Comparison of ENCODE assay signal across 1 cellular context in the genomic region with DNA sequence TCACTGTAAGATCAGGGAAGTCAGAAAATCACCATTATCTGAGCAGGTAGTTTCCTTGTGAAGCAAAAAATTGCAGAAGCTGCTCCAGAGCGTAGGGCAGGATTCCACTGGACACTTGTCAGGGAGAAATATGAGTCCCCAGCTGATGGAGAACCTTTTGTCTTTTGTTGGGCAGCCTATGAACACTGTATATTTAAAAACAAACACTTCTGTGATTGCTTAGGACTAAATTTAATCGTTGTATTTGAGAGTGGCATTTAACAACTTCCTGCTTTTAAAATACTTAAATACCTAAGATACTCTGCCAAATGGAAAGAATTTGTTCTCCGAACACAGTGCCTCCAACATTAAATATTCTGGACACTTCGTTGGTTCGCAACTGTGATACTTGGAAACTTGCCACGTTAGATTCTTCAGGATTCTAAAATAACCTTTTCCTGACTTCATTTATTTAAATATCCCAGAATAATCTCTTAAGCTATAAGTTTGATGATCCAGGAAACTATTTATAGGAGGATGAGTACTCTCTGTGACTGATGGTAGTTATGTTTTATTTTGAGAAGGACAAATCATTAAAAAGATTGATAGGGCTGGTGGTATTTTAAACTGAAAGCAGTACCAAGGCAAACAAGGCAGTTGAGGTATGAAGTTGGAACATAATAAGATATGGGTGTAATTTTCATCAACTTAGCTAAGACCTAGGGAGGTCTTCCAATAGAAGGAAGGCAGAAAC.
TF ChIP-seq lines count a peak whose summit lies in the region.

No MANE protein-coding gene starts in this region.

TF ChIP-seq in HEK293, 187 proteins besides CTCF, POLR2A, EP300 and RAD21 (continued from another document and continues in another):
- no peak for TF ChIP-seq KLF17 (tag by site-specific recombination; IDR thresholded peaks at IDR 0.05)
- no peak for TF ChIP-seq ZNF37A (tag by site-specific recombination; IDR thresholded peaks at IDR 0.05)
- TF ChIP-seq ZNF10 (tag by site-specific recombination; IDR thresholded peaks at IDR 0.05): no peak
- TF ChIP-seq ZBTB48 (tag by site-specific recombination; IDR thresholded peaks at IDR 0.05): no peak
- no peak for TF ChIP-seq ZNF24 (tag by site-specific recombination; IDR thresholded peaks at IDR 0.05)
- TF ChIP-seq ZFHX2 (tag by site-specific recombination; conservative IDR thresholded peaks at IDR 0.05): no peak
- TF ChIP-seq PRDM2 (tag by site-specific recombination; IDR thresholded peaks at IDR 0.05; ENCODE audit: borderline replicate concordance): no peak
- no peak for TF ChIP-seq ZNF544 (tag by site-specific recombination; IDR thresholded peaks at IDR 0.05)
- no peak for TF ChIP-seq ZNF670 (tag by site-specific recombination; IDR thresholded peaks at IDR 0.05; ENCODE audit: low read depth)
- no peak for TF ChIP-seq ZBTB7A (tag by site-specific recombination; IDR thresholded peaks at IDR 0.05; ENCODE audit: low read depth)
- TF ChIP-seq, protein P1, sequence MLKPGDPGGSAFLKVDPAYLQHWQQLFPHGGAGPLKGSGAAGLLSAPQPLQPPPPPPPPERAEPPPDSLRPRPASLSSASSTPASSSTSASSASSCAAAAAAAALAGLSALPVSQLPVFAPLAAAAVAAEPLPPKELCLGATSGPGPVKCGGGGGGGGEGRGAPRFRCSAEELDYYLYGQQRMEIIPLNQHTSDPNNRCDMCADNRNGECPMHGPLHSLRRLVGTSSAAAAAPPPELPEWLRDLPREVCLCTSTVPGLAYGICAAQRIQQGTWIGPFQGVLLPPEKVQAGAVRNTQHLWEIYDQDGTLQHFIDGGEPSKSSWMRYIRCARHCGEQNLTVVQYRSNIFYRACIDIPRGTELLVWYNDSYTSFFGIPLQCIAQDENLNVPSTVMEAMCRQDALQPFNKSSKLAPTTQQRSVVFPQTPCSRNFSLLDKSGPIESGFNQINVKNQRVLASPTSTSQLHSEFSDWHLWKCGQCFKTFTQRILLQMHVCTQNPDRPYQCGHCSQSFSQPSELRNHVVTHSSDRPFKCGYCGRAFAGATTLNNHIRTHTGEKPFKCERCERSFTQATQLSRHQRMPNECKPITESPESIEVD (tag by site-specific recombination; IDR thresholded peaks at IDR 0.05): no peak
- peak; percentile 97 for TF ChIP-seq ZNF335 (tag by site-specific recombination; conservative IDR thresholded peaks at IDR 0.05)
- TF ChIP-seq ZNF354C (tag by site-specific recombination; IDR thresholded peaks at IDR 0.05; ENCODE audit: borderline replicate concordance, low read depth): no peak
- no peak for TF ChIP-seq GLIS1 (tag by site-specific recombination; IDR thresholded peaks at IDR 0.05)
- TF ChIP-seq IKZF3 (tag by site-specific recombination; IDR thresholded peaks at IDR 0.05): no peak
- no peak for TF ChIP-seq TRIM28 (IDR thresholded peaks at IDR 0.05; ENCODE audit: borderline replicate concordance, low read length)
- no peak for TF ChIP-seq ZNF324 (tag by site-specific recombination; IDR thresholded peaks at IDR 0.05)
- TF ChIP-seq, protein P2, sequence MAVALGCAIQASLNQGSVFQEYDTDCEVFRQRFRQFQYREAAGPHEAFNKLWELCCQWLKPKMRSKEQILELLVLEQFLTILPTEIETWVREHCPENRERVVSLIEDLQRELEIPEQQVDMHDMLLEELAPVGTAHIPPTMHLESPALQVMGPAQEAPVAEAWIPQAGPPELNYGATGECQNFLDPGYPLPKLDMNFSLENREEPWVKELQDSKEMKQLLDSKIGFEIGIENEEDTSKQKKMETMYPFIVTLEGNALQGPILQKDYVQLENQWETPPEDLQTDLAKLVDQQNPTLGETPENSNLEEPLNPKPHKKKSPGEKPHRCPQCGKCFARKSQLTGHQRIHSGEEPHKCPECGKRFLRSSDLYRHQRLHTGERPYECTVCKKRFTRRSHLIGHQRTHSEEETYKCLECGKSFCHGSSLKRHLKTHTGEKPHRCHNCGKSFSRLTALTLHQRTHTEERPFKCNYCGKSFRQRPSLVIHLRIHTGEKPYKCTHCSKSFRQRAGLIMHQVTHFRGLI (tag by site-specific recombination; IDR thresholded peaks at IDR 0.05): peak; percentile 9; the same call in 1 of the 2 replicates
- TF ChIP-seq ZNF366 (tag by site-specific recombination; conservative IDR thresholded peaks at IDR 0.05): 0 out of 2 replicates have a peak, but pooled peaks have one; percentile 32
- no peak for TF ChIP-seq KLF16 (tag by site-specific recombination; IDR thresholded peaks at IDR 0.05)
- TF ChIP-seq ZNF16 (tag by site-specific recombination; IDR thresholded peaks at IDR 0.05; ENCODE audit: low read depth): no peak
- TF ChIP-seq PRDM10 (tag by site-specific recombination; IDR thresholded peaks at IDR 0.05): peak; percentile 22; the same call in 1 of the 2 replicates
- TF ChIP-seq SP7 (tag by site-specific recombination; IDR thresholded peaks at IDR 0.05): 0 out of 2 replicates have a peak, but pooled peaks have one; percentile 20
- TF ChIP-seq ZNF248 (tag by site-specific recombination; IDR thresholded peaks at IDR 0.05): no peak
- no peak for TF ChIP-seq ZNF521 (tag by site-specific recombination; IDR thresholded peaks at IDR 0.05)
- TF ChIP-seq PRDM4 (tag by site-specific recombination; IDR thresholded peaks at IDR 0.05): no peak
- no peak for TF ChIP-seq ZNF791 (tag by site-specific recombination; IDR thresholded peaks at IDR 0.05)
- TF ChIP-seq ZNF404 (tag by site-specific recombination; IDR thresholded peaks at IDR 0.05): no peak
- TF ChIP-seq ZBTB44 (tag by site-specific recombination; IDR thresholded peaks at IDR 0.05): no peak
- no peak for TF ChIP-seq ZNF585B (tag by site-specific recombination; IDR thresholded peaks at IDR 0.05)
- no peak for TF ChIP-seq ZNF624 (tag by site-specific recombination; IDR thresholded peaks at IDR 0.05)
- no peak for TF ChIP-seq ZNF830 (tag by site-specific recombination; IDR thresholded peaks at IDR 0.05; ENCODE audit: low read depth)
- no peak for TF ChIP-seq ZNF211 (tag by site-specific recombination; IDR thresholded peaks at IDR 0.05; ENCODE audit: low read depth)
- TF ChIP-seq YY1 (tag by site-specific recombination; IDR thresholded peaks at IDR 0.05): no peak
- TF ChIP-seq, protein P3, sequence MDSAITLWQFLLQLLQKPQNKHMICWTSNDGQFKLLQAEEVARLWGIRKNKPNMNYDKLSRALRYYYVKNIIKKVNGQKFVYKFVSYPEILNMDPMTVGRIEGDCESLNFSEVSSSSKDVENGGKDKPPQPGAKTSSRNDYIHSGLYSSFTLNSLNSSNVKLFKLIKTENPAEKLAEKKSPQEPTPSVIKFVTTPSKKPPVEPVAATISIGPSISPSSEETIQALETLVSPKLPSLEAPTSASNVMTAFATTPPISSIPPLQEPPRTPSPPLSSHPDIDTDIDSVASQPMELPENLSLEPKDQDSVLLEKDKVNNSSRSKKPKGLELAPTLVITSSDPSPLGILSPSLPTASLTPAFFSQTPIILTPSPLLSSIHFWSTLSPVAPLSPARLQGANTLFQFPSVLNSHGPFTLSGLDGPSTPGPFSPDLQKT (IDR thresholded peaks at IDR 0.05; ENCODE audit: borderline replicate concordance, low read depth, low read length): no peak
